Comparison of ENCODE assay signal across 1 cellular context in genomic region chr6:52712136-52712535, GRCh38.
TF ChIP-seq lines count a peak whose summit lies in the region.

No MANE protein-coding gene starts in this region.

TF ChIP-seq in IMR-90, 13 proteins besides CTCF, POLR2A, EP300 and RAD21 (continued from another document):
- TF ChIP-seq, protein P1, sequence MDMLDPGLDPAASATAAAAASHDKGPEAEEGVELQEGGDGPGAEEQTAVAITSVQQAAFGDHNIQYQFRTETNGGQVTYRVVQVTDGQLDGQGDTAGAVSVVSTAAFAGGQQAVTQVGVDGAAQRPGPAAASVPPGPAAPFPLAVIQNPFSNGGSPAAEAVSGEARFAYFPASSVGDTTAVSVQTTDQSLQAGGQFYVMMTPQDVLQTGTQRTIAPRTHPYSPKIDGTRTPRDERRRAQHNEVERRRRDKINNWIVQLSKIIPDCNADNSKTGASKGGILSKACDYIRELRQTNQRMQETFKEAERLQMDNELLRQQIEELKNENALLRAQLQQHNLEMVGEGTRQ (IDR thresholded peaks at IDR 0.05; ENCODE audit: low read depth, low read length), result no peak
- TF ChIP-seq NFE2L2 (IDR thresholded peaks at IDR 0.05; ENCODE audit: low read depth, low read length) (no peak), MAZ (IDR thresholded peaks at IDR 0.05; ENCODE audit: borderline replicate concordance, low read depth, low read length) (no peak)
